Comparison of ENCODE assay signal across 26 cellular contexts in genomic region chr14:50027797-50028196, GRCh38.
"Had no signal": no experiment of that assay in that cellular context is flagged by ENCODE, and none has a peak within 500 bp of the region (broad histone marks: within the 10 kb centered on the region; RNA-seq: fewer than 3 reads in every experiment).

No MANE protein-coding gene starts in this region.

- H3K9me3 Mint-ChIP-seq: neural crest cell had no signal

- H3K27ac Mint-ChIP-seq: activated CD4-positive, alpha-beta memory T cell treated with anti-CD3 and anti-CD28 coated beads, Interleukin-2, amount 10 ng/mL, durations not matched to agents 7 days and 5 days; activated CD4-positive, alpha-beta T cell treated with anti-CD3 and anti-CD28 coated beads, Interleukin-2, amount 10 ng/mL, durations not matched to agents 7 days and 5 days; mesothelial cell of epicardium; T-helper 1 cell treated with Interleukin-12 subunit alpha and Interleukin-12 subunit beta and Interleukin-4 antibody, amounts not matched to agents 30 μg/mL and 1 μg/mL, for 36 hours had no signal

- ATAC-seq: activated T-cell treated with anti-CD3 and anti-CD28 coated beads, Interleukin-2, amount 50 U/mL, for 4 hours; activated T-helper 17 cell treated with anti-CD3 and anti-CD28 coated beads, Interleukin-2, amount 50 U/mL, for 72 hours; gastrocnemius medialis; naive thymus-derived CD4-positive, alpha-beta T cell; pancreas; psoas muscle had no signal

- H3K4me3 Mint-ChIP-seq: activated CD4-positive, alpha-beta memory T cell treated with anti-CD3 and anti-CD28 coated beads, Interleukin-2, amount 10 ng/mL, durations not matched to agents 7 days and 5 days; activated CD4-positive, alpha-beta T cell treated with anti-CD3 and anti-CD28 coated beads, Interleukin-2, amount 10 ng/mL, durations not matched to agents 7 days and 5 days; activated T-cell treated with anti-CD3 and anti-CD28 coated beads, Interleukin-2, amount 50 U/mL, for 4 hours; activated T-helper 17 cell treated with anti-CD3 and anti-CD28 coated beads, Interleukin-2, amount 50 U/mL, for 72 hours; mesothelial cell of epicardium; naive thymus-derived CD4-positive, alpha-beta T cell; neural crest cell; T-helper 1 cell treated with Interleukin-12 subunit alpha and Interleukin-12 subunit beta and Interleukin-4 antibody, amounts not matched to agents 30 μg/mL and 1 μg/mL, for 36 hours had no signal

- H3K27me3 Mint-ChIP-seq: activated CD4-positive, alpha-beta memory T cell treated with anti-CD3 and anti-CD28 coated beads, Interleukin-2, amount 10 ng/mL, durations not matched to agents 7 days and 5 days; activated CD4-positive, alpha-beta T cell treated with anti-CD3 and anti-CD28 coated beads, Interleukin-2, amount 10 ng/mL, durations not matched to agents 7 days and 5 days; activated T-helper 17 cell treated with anti-CD3 and anti-CD28 coated beads, Interleukin-2, amount 50 U/mL, for 72 hours; naive thymus-derived CD4-positive, alpha-beta T cell had no signal

- DNase-seq: activated CD4-positive, alpha-beta memory T cell treated with anti-CD3 and anti-CD28 coated beads, Interleukin-2, amount 10 ng/mL, durations not matched to agents 7 days and 5 days; activated CD4-positive, alpha-beta T cell treated with anti-CD3 and anti-CD28 coated beads for 1 hour; activated CD4-positive, alpha-beta T cell treated with anti-CD3 and anti-CD28 coated beads, Interleukin-2, amount 10 ng/mL, durations not matched to agents 7 days and 5 days; activated CD8-positive, alpha-beta memory T cell treated with anti-CD3 and anti-CD28 coated beads, Interleukin-2, amount 50 U/mL, for 48 hours; activated gamma-delta T cell treated with Interleukin-2 at 50 U/mL for 16 hours; activated naive CD4-positive, alpha-beta T cell treated with anti-CD3 and anti-CD28 coated beads, Interleukin-2, amount 50 U/mL, for 16 hours; activated T-cell treated with anti-CD3 and anti-CD28 coated beads, Interleukin-2, amount 50 U/mL, for 4 hours; cerebellar nuclear complex; colonic mucosa; effector CD8-positive, alpha-beta T cell; esophagus squamous epithelium; gastrocnemius medialis; glutamatergic neuron; left ventricle myocardium inferior; naive thymus-derived CD4-positive, alpha-beta T cell; nucleus accumbens; pancreas; psoas muscle; stimulated activated CD4-positive, alpha-beta T cell treated with anti-CD3 and anti-CD28 coated beads, Interleukin-15, amount 100 ng/mL, for 24 hours; stimulated activated CD4-positive, alpha-beta T cell treated with anti-CD3 and anti-CD28 coated beads, Interleukin-2, amount 100 ng/mL, for 24 hours; stimulated activated naive CD4-positive, alpha-beta T cell treated with Interleukin-2 at 50 U/mL for 16 hours; T1000 had no signal

- H3K4me1 Mint-ChIP-seq: mesothelial cell of epicardium had no signal
